In the genomic region with DNA sequence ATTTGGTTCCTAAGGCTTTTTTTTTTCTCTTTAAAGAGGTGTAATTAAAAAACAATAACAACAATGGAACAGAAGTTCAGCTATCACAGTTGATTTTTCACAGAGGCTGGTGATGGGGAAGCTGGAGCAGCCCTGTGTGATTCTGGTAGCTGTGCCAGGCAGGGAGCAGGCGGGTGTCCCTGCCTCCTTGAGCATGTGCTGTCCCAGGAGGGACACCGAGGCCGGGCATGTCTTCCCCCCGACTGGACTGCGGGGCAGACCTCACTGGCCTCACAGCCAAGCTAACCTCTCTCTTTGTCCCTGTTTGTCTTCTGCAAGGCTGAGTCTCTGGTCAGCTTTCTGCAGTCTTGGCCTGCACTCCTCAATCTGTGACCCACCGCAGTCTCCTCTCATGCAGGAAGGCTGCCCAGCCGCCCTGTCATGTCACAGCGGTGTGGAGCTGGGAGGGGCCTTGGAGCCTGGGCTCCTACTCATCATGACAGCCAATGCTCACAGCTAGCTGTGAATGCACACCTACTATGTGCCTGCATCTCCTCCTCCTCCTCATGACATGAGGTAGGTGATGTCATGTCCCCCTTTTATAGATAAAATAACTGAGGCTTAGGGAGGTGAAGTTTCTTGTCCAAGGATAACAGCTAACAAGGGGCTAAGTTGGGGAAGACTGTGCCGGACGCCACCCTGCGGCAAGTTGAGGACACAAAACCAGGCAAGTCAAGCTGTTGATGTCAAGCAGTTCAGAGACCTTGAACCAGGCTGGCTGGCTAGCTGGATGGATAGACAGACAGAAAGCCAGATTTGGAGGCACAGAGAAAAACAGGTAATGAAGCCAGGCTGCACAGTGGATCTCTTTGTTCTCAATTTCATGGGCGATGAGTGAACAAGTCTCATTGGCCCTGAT, we compare ENCODE assay signal across 26 cellular contexts. TPM values are rescaled to one million over a fixed set of nuclear protein-coding genes. Genes with fewer than 3 reads are reported as not detected.
A peak's percentile ranks its signal among the peaks of the same experiment; 100 is the strongest.
DNase-seq lines count a peak whose midpoint lies in the region; ATAC-seq and TF ChIP-seq lines count a peak whose summit lies in the region.
"Had no signal": no experiment of that assay in that cellular context is flagged by ENCODE, and none has a peak within 500 bp of the region (broad histone marks: within the 10 kb centered on the region; RNA-seq: fewer than 3 reads in every experiment).

No MANE protein-coding gene starts in this region.

- no peak overlapping the region for H3K27ac ChIP-seq in brain microvascular endothelial cell
- no peak overlapping the region for H3K27ac ChIP-seq in neuronal stem cell (replicated peaks; ENCODE audit: low read length)
- no peak overlapping the region for H3K27ac ChIP-seq in mesenchymal stem cell (ENCODE audit: low read length, poor library complexity, severe bottlenecking)
- H3K27ac ChIP-seq: BLaER1 treated with 17β-estradiol and CSF1 and Interleukin-3, amounts not matched to agents 10 nM and 100 nM; pancreas; RWPE1 had no signal

- H3K9me3 Mint-ChIP-seq in Calu3 (ENCODE audit: low read depth, unreplicated experiment), result no peaks in the 10 kb centered on the region
- H3K9me3 Mint-ChIP-seq: activated CD4-positive, alpha-beta memory T cell treated with anti-CD3 and anti-CD28 coated beads for 36 hours; natural killer cell had no signal

- no peaks in the 10 kb centered on the region for H3K79me1 ChIP-seq in neuronal stem cell (ENCODE audit: low read depth, low read length)
- H3K79me1 ChIP-seq in mesenchymal stem cell (replicated peaks; ENCODE audit: low read length, poor library complexity, severe bottlenecking), result no peaks in the 10 kb centered on the region

- DNase-seq in Calu3, result peak; percentile 18
- peak; percentile 32 for DNase-seq in M059J (ENCODE audit: low read depth)
- DNase-seq in brain microvascular endothelial cell, result no peak
- DNase-seq in neuronal stem cell (ENCODE audit: low spot score), result no peak
- DNase-seq in mesenchymal stem cell, result no peak
- DNase-seq in NCI-H2227 treated with DMSO at 0.1 percent for 48 hours (lab: John Stamatoyannopoulos, UW), result no peak
- DNase-seq: activated B cell treated with CpG ODN at 0.5 μM for 24 hours; activated CD4-positive, alpha-beta memory T cell treated with anti-CD3 and anti-CD28 coated beads for 36 hours; activated effector memory CD4-positive, alpha-beta T cell treated with anti-CD3 and anti-CD28 coated beads, Interleukin-2, amount 50 U/mL, for 16 hours; left colon; natural killer cell; NCI-H1092 treated with DMSO at 0.1 percent for 48 hours; NCI-H2081 treated with DMSO at 0.1 percent for 48 hours; pancreas; SK-N-SH had no signal

- H3K36me3 Mint-ChIP-seq in Calu3 (ENCODE audit: insufficient read depth, unreplicated experiment), result no peaks in the 10 kb centered on the region
- H3K36me3 Mint-ChIP-seq: activated CD4-positive, alpha-beta memory T cell treated with anti-CD3 and anti-CD28 coated beads for 36 hours; natural killer cell had no signal

- H3K9ac ChIP-seq in neuronal stem cell (ENCODE audit: low read depth, low read length, poor library complexity) (peak overlapping the region; percentile 60), mesenchymal stem cell (ENCODE audit: low read length) (no peak overlapping the region)
- H3K9ac ChIP-seq: BLaER1 treated with 17β-estradiol and CSF1 and Interleukin-3, amounts not matched to agents 10 nM and 100 nM; SK-N-SH had no signal

- ATAC-seq in HG03196 (IDR thresholded peaks at IDR 0.05; ENCODE audit: unreplicated experiment) (no peak), GM21737 (IDR thresholded peaks at IDR 0.05; ENCODE audit: unreplicated experiment) (no peak)
- ATAC-seq: HCT116, left colon, natural killer cell, pancreas had no signal

- in situ Hi-C loops in brain microvascular endothelial cell (cut with HindIII; ENCODE audit: low pct_ligation_motif_present, low sequenced_read_pairs), result no loop called here

- H3K23ac ChIP-seq in neuronal stem cell (ENCODE audit: low read depth, low read length, poor library complexity) (no peak overlapping the region), mesenchymal stem cell (ENCODE audit: low read length in 2 of 2) (no peak overlapping the region)

- TF ChIP-seq CTCF in Calu3 (IDR thresholded peaks at IDR 0.05; ENCODE audit: unreplicated experiment) (peak; percentile 15), brain microvascular endothelial cell (IDR thresholded peaks at IDR 0.05; ENCODE audit: low read depth, low read length, missing control alignments) (peak; percentile 26)

- no peak overlapping the region for H3K4me3 ChIP-seq in brain microvascular endothelial cell (ENCODE audit: low read depth, low read length)
- H3K4me3 ChIP-seq in neuronal stem cell (ENCODE audit: low read length in 2 of 2), result no peak overlapping the region
- H3K4me3 ChIP-seq in mesenchymal stem cell (ENCODE audit: insufficient read depth in 1 of 2, low read depth in 1 of 2, low read length in 2 of 2), result no peak overlapping the region
- H3K4me3 ChIP-seq: BLaER1 treated with 17β-estradiol and CSF1 and Interleukin-3, amounts not matched to agents 10 nM and 100 nM; pancreas had no signal

- H3K4me2 ChIP-seq in neuronal stem cell (ENCODE audit: insufficient read depth, low read length, poor library complexity, severe bottlenecking) (no peak overlapping the region), mesenchymal stem cell (ENCODE audit: low read length, poor library complexity, severe bottlenecking) (no peak overlapping the region)
- H3K4me2 ChIP-seq: BLaER1 treated with 17β-estradiol and CSF1 and Interleukin-3, amounts not matched to agents 10 nM and 100 nM; SK-N-SH had no signal

- H2BK12ac ChIP-seq in neuronal stem cell (ENCODE audit: low read length) (no peak overlapping the region), mesenchymal stem cell (ENCODE audit: low read length in 2 of 2) (no peak overlapping the region)

- BruUV-seq in Calu3 (replicated peaks; lab: Mats Ljungman, UMichigan), result no TSS peak

- no peaks in the 10 kb centered on the region for H3K4me1 Mint-ChIP-seq in Calu3 (ENCODE audit: low read depth, unreplicated experiment)
- H3K4me1 Mint-ChIP-seq: activated B cell treated with CpG ODN at 0.5 μM for 24 hours, natural killer cell had no signal

- intact Hi-C loops in Calu3 (cut with micrococcal nuclease; ENCODE audit: unreplicated experiment), result loop anchor here (10.0 kb wide), 1 partner anchor 250 kb away; no protein-coding TSS in a partner anchor

- no peak overlapping the region for H2BK5ac ChIP-seq in neuronal stem cell (ENCODE audit: low read length)
- H2BK5ac ChIP-seq in mesenchymal stem cell (ENCODE audit: low read depth, low read length, poor library complexity, severe bottlenecking), result no peak overlapping the region

- WGBS in neuronal stem cell (ENCODE audit: extremely low coverage in 2 of 2, insufficient read length in 2 of 2, insufficient replicate concordance in 1 of 2), 2 donors, result no CpG with 5 or more reads among the region's 12 CpGs
- WGBS in mesenchymal stem cell, result 87% methylated on average over 12 of the region's 12 CpGs

- no peaks in the 10 kb centered on the region for H3K9me3 ChIP-seq in neuronal stem cell (replicated peaks in 1 of 2; ENCODE audit: control insufficient read depth in 2 of 2, insufficient read depth in 1 of 2, low read depth in 1 of 2, low read length in 2 of 2)
- H3K9me3 ChIP-seq in mesenchymal stem cell (ENCODE audit: control insufficient read depth, low read length), result no peaks in the 10 kb centered on the region
- H3K9me3 ChIP-seq: BLaER1 treated with 17β-estradiol and CSF1 and Interleukin-3, amounts not matched to agents 10 nM and 100 nM; pancreas; SK-N-SH had no signal

- H3K27me3 ChIP-seq in brain microvascular endothelial cell (replicated peaks) (peaks cover 3% of the 10 kb centered on the region), neuronal stem cell (ENCODE audit: control insufficient read depth in 3 of 3, insufficient read depth in 3 of 3, low read depth in 1 of 3, low read length in 3 of 3) (peaks cover 0 to 25% (median 0%) of the 10 kb centered on the region in 3 experiments), mesenchymal stem cell (ENCODE audit: control insufficient read depth in 1 of 2, insufficient read depth in 1 of 2, low read length in 2 of 2) (peaks cover 1 to 11% of the 10 kb centered on the region in 2 experiments)
- H3K27me3 ChIP-seq: BLaER1 treated with 17β-estradiol and CSF1 and Interleukin-3, amounts not matched to agents 10 nM and 100 nM; pancreas had no signal

- H2AFZ ChIP-seq in neuronal stem cell (ENCODE audit: low read length) (no peak overlapping the region), mesenchymal stem cell (ENCODE audit: low read depth, low read length) (no peak overlapping the region)

- peak overlapping the region; percentile 74 for H3K18ac ChIP-seq in neuronal stem cell (ENCODE audit: low read length)
- H3K18ac ChIP-seq in mesenchymal stem cell (ENCODE audit: low read depth in 1 of 2, low read length in 2 of 2), result no peak overlapping the region

- H2BK15ac ChIP-seq in neuronal stem cell (ENCODE audit: low read length) (peak overlapping the region; percentile 52), mesenchymal stem cell (ENCODE audit: low read depth, poor library complexity, severe bottlenecking) (no peak overlapping the region)

- no peak overlapping the region for H3K14ac ChIP-seq in neuronal stem cell (ENCODE audit: low read length)
- H3K14ac ChIP-seq in mesenchymal stem cell (ENCODE audit: low read length in 2 of 2), result no peak overlapping the region

- no peak overlapping the region for H3K27ac Mint-ChIP-seq in Calu3 (ENCODE audit: unreplicated experiment)
- H3K27ac Mint-ChIP-seq: activated B cell treated with CpG ODN at 0.5 μM for 24 hours; activated CD4-positive, alpha-beta memory T cell treated with anti-CD3 and anti-CD28 coated beads for 36 hours; natural killer cell had no signal

- H3K27me3 Mint-ChIP-seq in Calu3 (ENCODE audit: unreplicated experiment), result peaks cover 55% of the 10 kb centered on the region

- H2AK5ac ChIP-seq in neuronal stem cell (ENCODE audit: low read depth, low read length) (no peak overlapping the region), mesenchymal stem cell (ENCODE audit: low read length, severe bottlenecking) (no peak overlapping the region)

- H3K4me1 ChIP-seq in neuronal stem cell (ENCODE audit: control insufficient read depth in 2 of 2, insufficient read depth in 1 of 2, low read depth in 1 of 2, low read length in 2 of 2) (peaks cover 0 to 5% of the 10 kb centered on the region in 2 donors), mesenchymal stem cell (ENCODE audit: control insufficient read depth, insufficient read depth, low read depth, low read length) (no peaks in the 10 kb centered on the region)
- H3K4me1 ChIP-seq: pancreas had no signal

- CTCF ChIA-PET in Calu3 (lab: Charles Lee), result interaction anchor here (1.0 to 1.3 kb wide), 2 partner anchors 83 to 250 kb away, joined by 5 to 6 read pairs; no protein-coding TSS in a partner anchor

- H3K36me3 ChIP-seq in brain microvascular endothelial cell (replicated peaks), result no peaks in the 10 kb centered on the region
- no peaks in the 10 kb centered on the region for H3K36me3 ChIP-seq in neuronal stem cell (replicated peaks in 1 of 2; ENCODE audit: control insufficient read depth in 2 of 2, insufficient read depth in 2 of 2, low read length in 2 of 2)
- no peaks in the 10 kb centered on the region for H3K36me3 ChIP-seq in mesenchymal stem cell (ENCODE audit: control insufficient read depth in 1 of 2, insufficient read depth in 2 of 2, low read depth in 1 of 2, low read length in 2 of 2)
- H3K36me3 ChIP-seq: BLaER1 treated with 17β-estradiol and CSF1 and Interleukin-3, amounts not matched to agents 10 nM and 100 nM; pancreas had no signal

- H4K8ac ChIP-seq in neuronal stem cell (ENCODE audit: low read depth, low read length) (no peak overlapping the region), mesenchymal stem cell (ENCODE audit: low read length) (no peak overlapping the region)

- H3K4ac ChIP-seq in neuronal stem cell (ENCODE audit: low read length) (no peak overlapping the region), mesenchymal stem cell (ENCODE audit: low read depth in 1 of 2, low read length in 2 of 2) (no peak overlapping the region)

- H4K91ac ChIP-seq in neuronal stem cell (ENCODE audit: low read depth, low read length, poor library complexity), result no peak overlapping the region
- H4K91ac ChIP-seq in mesenchymal stem cell (ENCODE audit: low read length), result no peak overlapping the region

- H2BK120ac ChIP-seq in neuronal stem cell (ENCODE audit: low read depth, low read length) (no peak overlapping the region), mesenchymal stem cell (ENCODE audit: low read depth, low read length) (no peak overlapping the region)

- no peak overlapping the region for H3K4me3 Mint-ChIP-seq in Calu3 (ENCODE audit: low read depth, unreplicated experiment)
- H3K4me3 Mint-ChIP-seq: activated B cell treated with CpG ODN at 0.5 μM for 24 hours; activated CD4-positive, alpha-beta memory T cell treated with anti-CD3 and anti-CD28 coated beads for 36 hours; natural killer cell had no signal

RNA-seq across cellular contexts. Expression of a gene that starts 10.2 kb away (rescaled TPM):
- total RNA-seq in Calu3 (2022), result 0.22 TPM in 1 of 2 replicates, not detected in the other
- 0.07 and 0.39 TPM in 2 replicates for total RNA-seq in M059J (2014; rRNA removed; shearing (Covaris generic))
- polyA plus RNA-seq in neuronal stem cell (2013, experiment 1 of 2), result not detected
- not detected for polyA plus RNA-seq in neuronal stem cell (2013, experiment 2 of 2)
- not detected for polyA plus RNA-seq in mesenchymal stem cell (2013, experiment 1 of 2)
- polyA plus RNA-seq in mesenchymal stem cell (2013, experiment 2 of 2), result not detected
- total RNA-seq: activated B cell treated with CpG ODN at 0.5 μM for 24 hours; activated CD4-positive, alpha-beta memory T cell treated with anti-CD3 and anti-CD28 coated beads for 36 hours; fibroblast of lung; LHCN-M2; natural killer cell; NCI-H460; pancreas; subcutaneous adipose tissue; T-helper 2 cell treated with Interferon-gamma antibody and Interleukin-4, amounts not matched to agents 100 ng/mL and 5 ng/mL, for 36 hours; ureter had no signal
- polyA plus RNA-seq: pancreas had no signal

Comparison
In these comparisons a context has a peak if more than half of its experiments do, and no peak if none do; other contexts are left out.
1. DNase-seq: peak in Calu3 (single experiment) and M059J (single experiment); none in brain microvascular endothelial cell (single experiment), neuronal stem cell (single experiment), mesenchymal stem cell (single experiment) and NCI-H2227 treated with DMSO at 0.1 percent for 48 hours (single experiment).